ENCODE assay signal across 29 cellular contexts in genomic region chr14:76272349-76272748, GRCh38.
"Had no signal": no experiment of that assay in that cellular context is flagged by ENCODE, and none has a peak within 500 bp of the region (broad histone marks: within the 10 kb centered on the region; RNA-seq: fewer than 3 reads in every experiment).

No MANE protein-coding gene starts in this region.

- H3K36me3 ChIP-seq: neutrophil, ovary, stomach, thoracic aorta, thyroid gland, tibial nerve, upper lobe of left lung, vagina had no signal

- H3K9ac ChIP-seq: parathyroid adenoma had no signal

- H2AFZ ChIP-seq: parathyroid adenoma had no signal

- FAIRE-seq: urothelium cell line had no signal

- H3K9me3 Mint-ChIP-seq: natural killer cell treated with Interleukin-12 subunit alpha and Interleukin-12 subunit beta and Interleukin-15 and Interleukin-18, amount 100 ng/mL, for 72 hours; nephron progenitor cell; stimulated activated effector memory CD8-positive, alpha-beta T cell treated with anti-CD3 and anti-CD28 coated beads, Interleukin-12 subunit alpha, Interleukin-12 subunit beta, amount 100 ng/mL, for 72 hours; stimulated activated naive B cell treated with anti-CD40 and anti-IgM and Interleukin-4, amounts not matched to agents 10 μg/mL and 1 μg/mL and 100 μg/mL, for 72 hours; stimulated activated naive CD8-positive, alpha-beta T cell treated with anti-CD3 and anti-CD28 coated beads, Interleukin-15, Interleukin-2, amounts not matched to agents 100 ng/mL and 50 ng/mL, for 24 hours had no signal

- H3K4me3 Mint-ChIP-seq: naive thymus-derived CD8-positive, alpha-beta T cell; natural killer cell treated with Interleukin-12 subunit alpha and Interleukin-12 subunit beta and Interleukin-15 and Interleukin-18, amount 100 ng/mL, for 72 hours; nephron progenitor cell; neural crest cell; stimulated activated effector memory CD8-positive, alpha-beta T cell treated with anti-CD3 and anti-CD28 coated beads, Interleukin-12 subunit alpha, Interleukin-12 subunit beta, amount 100 ng/mL, for 72 hours; stimulated activated naive B cell treated with anti-CD40 and anti-IgM and Interleukin-4, amounts not matched to agents 10 μg/mL and 1 μg/mL and 100 μg/mL, for 72 hours; stimulated activated naive CD8-positive, alpha-beta T cell treated with anti-CD3 and anti-CD28 coated beads, Interleukin-15, Interleukin-2, amounts not matched to agents 100 ng/mL and 50 ng/mL, for 24 hours had no signal

- H3K27ac Mint-ChIP-seq: naive thymus-derived CD8-positive, alpha-beta T cell; natural killer cell treated with Interleukin-12 subunit alpha and Interleukin-12 subunit beta and Interleukin-15 and Interleukin-18, amount 100 ng/mL, for 72 hours; nephron progenitor cell; progenitor cell of endocrine pancreas; stimulated activated effector memory CD8-positive, alpha-beta T cell treated with anti-CD3 and anti-CD28 coated beads, Interleukin-12 subunit alpha, Interleukin-12 subunit beta, amount 100 ng/mL, for 72 hours; stimulated activated naive B cell treated with anti-CD40 and anti-IgM and Interleukin-4, amounts not matched to agents 10 μg/mL and 1 μg/mL and 100 μg/mL, for 72 hours; stimulated activated naive CD8-positive, alpha-beta T cell treated with anti-CD3 and anti-CD28 coated beads, Interleukin-15, Interleukin-2, amounts not matched to agents 100 ng/mL and 50 ng/mL, for 24 hours had no signal

- H3K4me3 ChIP-seq: ovary, psoas muscle, skin epidermis, stomach, thoracic aorta, thyroid gland, tibial nerve, upper lobe of left lung, vagina had no signal

- H3K79me2 ChIP-seq: parathyroid adenoma had no signal

- H3K36me3 Mint-ChIP-seq: naive thymus-derived CD8-positive, alpha-beta T cell; natural killer cell treated with Interleukin-12 subunit alpha and Interleukin-12 subunit beta and Interleukin-15 and Interleukin-18, amount 100 ng/mL, for 72 hours; stimulated activated effector memory CD8-positive, alpha-beta T cell treated with anti-CD3 and anti-CD28 coated beads, Interleukin-12 subunit alpha, Interleukin-12 subunit beta, amount 100 ng/mL, for 72 hours had no signal

- H3K4me1 Mint-ChIP-seq: nephron progenitor cell; stimulated activated effector memory CD8-positive, alpha-beta T cell treated with anti-CD3 and anti-CD28 coated beads, Interleukin-12 subunit alpha, Interleukin-12 subunit beta, amount 100 ng/mL, for 72 hours had no signal

- H3K4me1 ChIP-seq: parathyroid adenoma, psoas muscle, thyroid gland had no signal

- H3K9me3 ChIP-seq: neutrophil, ovary, psoas muscle, stomach, thoracic aorta, thyroid gland, tibial nerve, upper lobe of left lung, vagina had no signal

- ATAC-seq: naive thymus-derived CD8-positive, alpha-beta T cell; natural killer cell treated with Interleukin-12 subunit alpha and Interleukin-12 subunit beta and Interleukin-15 and Interleukin-18, amount 100 ng/mL, for 72 hours; psoas muscle; right cardiac atrium; sciatic nerve; stimulated activated naive B cell treated with anti-CD40 and anti-IgM and Interleukin-4, amounts not matched to agents 10 μg/mL and 1 μg/mL and 100 μg/mL, for 72 hours had no signal

- H3K27me3 ChIP-seq: ovary, thyroid gland, tibial nerve, upper lobe of left lung, vagina had no signal

- H3K27ac ChIP-seq: neutrophil, ovary, parathyroid adenoma, psoas muscle, skin epidermis, stomach, thoracic aorta, thyroid gland, tibial nerve, upper lobe of left lung, vagina had no signal

- DNase-seq: naive thymus-derived CD8-positive, alpha-beta T cell; nephron progenitor cell; ovary; posterior cingulate gyrus; psoas muscle; right cardiac atrium; stimulated activated CD4-positive, alpha-beta T cell treated with anti-CD3 and anti-CD28 coated beads, Interleukin-15, amount 100 ng/mL, for 24 hours; stimulated activated CD4-positive, alpha-beta T cell treated with anti-CD3 and anti-CD28 coated beads, Interleukin-2, amount 100 ng/mL, for 24 hours; stimulated activated CD4-positive, alpha-beta T cell treated with anti-CD3 and anti-CD28 coated beads, Interleukin-2, amount 100 ng/mL, for 48 hours; stimulated activated CD4-positive, alpha-beta T cell treated with anti-CD3 and anti-CD28 coated beads, Interleukin-4, amount 100 ng/mL, for 24 hours; stimulated activated naive B cell treated with anti-CD40 and anti-IgM and Interleukin-4, amounts not matched to agents 10 μg/mL and 1 μg/mL and 100 μg/mL, for 72 hours; stimulated activated naive CD4-positive, alpha-beta T cell treated with Interleukin-2 at 50 U/mL for 16 hours; stomach; thyroid gland; trophoblast cell; upper lobe of left lung had no signal
